1 cellular context compared by ENCODE assay signal in genomic region chr21:28444131-28444530, GRCh38.
TF ChIP-seq lines count a peak whose summit lies in the region.

No MANE protein-coding gene starts in this region.

TF ChIP-seq in SK-N-SH, 30 proteins besides CTCF, POLR2A, EP300 and RAD21 (continued from another document):
- no peak for TF ChIP-seq MAX (IDR thresholded peaks at IDR 0.05; ENCODE audit: low read depth)
